Comparison of ENCODE assay signal across 8 cellular contexts in the genomic region with DNA sequence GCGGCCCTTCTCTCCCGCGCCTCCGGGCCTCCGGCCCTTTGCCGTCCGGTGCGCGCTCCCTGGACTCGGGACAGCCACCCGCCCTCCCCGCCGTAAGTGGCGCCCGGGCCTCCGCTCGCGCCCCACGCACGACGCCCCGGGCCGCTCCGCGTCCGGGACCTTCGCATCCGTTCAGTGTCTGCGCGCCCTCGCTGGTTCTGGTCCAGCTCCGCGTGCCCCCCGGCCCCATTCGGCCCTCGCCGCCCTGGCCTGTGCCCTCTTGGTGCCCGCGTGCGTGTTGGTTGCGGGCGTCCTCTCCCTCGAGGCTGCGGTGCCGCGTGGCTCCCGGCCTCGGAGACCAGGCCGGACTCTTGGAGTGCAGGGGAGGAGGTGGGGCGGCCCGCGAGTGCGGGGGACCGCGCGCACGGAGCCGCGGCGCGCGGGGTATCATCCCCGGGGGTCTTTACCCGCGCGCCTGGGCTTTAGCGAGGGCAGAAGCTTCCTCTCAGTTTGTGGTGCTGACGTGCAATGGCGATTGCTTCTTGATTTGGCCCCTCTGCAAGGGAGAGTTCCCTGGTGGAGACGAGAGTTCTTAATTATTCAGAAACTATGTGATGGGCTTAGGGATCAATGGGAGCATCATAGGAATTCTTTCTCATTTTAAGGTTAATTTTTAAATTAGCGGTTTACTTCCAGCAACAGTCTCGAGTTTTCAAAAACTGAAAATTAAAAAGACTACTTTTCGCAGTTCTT. TPM values are rescaled to one million over a fixed set of nuclear protein-coding genes. Genes with fewer than 3 reads are reported as not detected.
DNase-seq lines count a peak whose midpoint lies in the region; ATAC-seq and TF ChIP-seq lines count a peak whose summit lies in the region.

No MANE protein-coding gene starts in this region.

- POLR2A ChIA-PET in naive thymus-derived CD8-positive, alpha-beta T cell (lab: Charles Lee): no interaction called here

- DNase-seq in T-helper 1 cell (no peak), NT2/D1 (ENCODE audit: low read depth, low spot score) (peak; percentile 1), epithelial cell of esophagus (ENCODE audit: low read depth) (peak; percentile 12), SW 1271 (lab: John Stamatoyannopoulos, UW) (no peak), NOMO-1 treated with DMSO at 0.1 percent for 48 hours (lab: John Stamatoyannopoulos, UW; ENCODE audit: unreplicated experiment) (no peak)
- no peak for DNase-seq in naive thymus-derived CD8-positive, alpha-beta T cell

- no peaks in the 10 kb centered on the region for H3K36me3 ChIP-seq in NT2/D1 (ENCODE audit: insufficient read depth, insufficient read length, low read length)

- H3K27me3 ChIP-seq in NT2/D1 (ENCODE audit: insufficient read depth, insufficient read length): peaks cover 3% of the 10 kb centered on the region

- H3K4me1 Mint-ChIP-seq in T-helper 1 cell treated with Interleukin-12 subunit alpha and Interleukin-12 subunit beta and Interleukin-4 antibody, amounts not matched to agents 30 μg/mL and 1 μg/mL, for 36 hours (ENCODE audit: low read depth): peaks cover 6% of the 10 kb centered on the region
- H3K4me1 Mint-ChIP-seq in naive thymus-derived CD8-positive, alpha-beta T cell: peaks cover 2 to 14% (median 11%) of the 10 kb centered on the region in 4 donors

- H3K4me1 ChIP-seq in NT2/D1 (ENCODE audit: insufficient read depth, insufficient read length): peaks cover 2% of the 10 kb centered on the region

- ATAC-seq in naive thymus-derived CD8-positive, alpha-beta T cell: peak in 1 of 2 donors; percentile 18
- ATAC-seq in esophagus mucosa: no peak

- H3K27me3 Mint-ChIP-seq in T-helper 1 cell treated with Interleukin-12 subunit alpha and Interleukin-12 subunit beta and Interleukin-4 antibody, amounts not matched to agents 30 μg/mL and 1 μg/mL, for 36 hours (ENCODE audit: low read depth): peaks cover 41% of the 10 kb centered on the region
- H3K27me3 Mint-ChIP-seq in naive thymus-derived CD8-positive, alpha-beta T cell: peaks cover 28 to 44% (median 41%) of the 10 kb centered on the region in 5 donors

- peak overlapping the region; percentile 75 for H3K4me3 ChIP-seq in NT2/D1 (ENCODE audit: insufficient read length, low read depth)
- peak overlapping the region; percentile 55 for H3K4me3 ChIP-seq in epithelial cell of esophagus (ENCODE audit: low read length)

- no peak for TF ChIP-seq CTCF in epithelial cell of esophagus (IDR thresholded peaks at IDR 0.05; ENCODE audit: insufficient read depth, low read depth, low read length, missing control alignments)

- H3K27ac Mint-ChIP-seq in T-helper 1 cell treated with Interleukin-12 subunit alpha and Interleukin-12 subunit beta and Interleukin-4 antibody, amounts not matched to agents 30 μg/mL and 1 μg/mL, for 36 hours: no peak overlapping the region
- H3K27ac Mint-ChIP-seq in naive thymus-derived CD8-positive, alpha-beta T cell: no peak overlapping the region

- peaks cover 10% of the 10 kb centered on the region; the same call in 1 of the 2 replicates for H3K9me3 ChIP-seq in NT2/D1 (ENCODE audit: insufficient read depth, low read length)

- H3K9ac ChIP-seq in NT2/D1 (ENCODE audit: insufficient read length, low read depth): peak overlapping the region; percentile 77

- no peaks in the 10 kb centered on the region for H3K36me3 Mint-ChIP-seq in T-helper 1 cell treated with Interleukin-12 subunit alpha and Interleukin-12 subunit beta and Interleukin-4 antibody, amounts not matched to agents 30 μg/mL and 1 μg/mL, for 36 hours (ENCODE audit: low read depth)
- peaks cover 0 to 4% (median 0%) of the 10 kb centered on the region in 3 donors for H3K36me3 Mint-ChIP-seq in naive thymus-derived CD8-positive, alpha-beta T cell

- peak overlapping the region; percentile 43 for H3K4me3 Mint-ChIP-seq in T-helper 1 cell treated with Interleukin-12 subunit alpha and Interleukin-12 subunit beta and Interleukin-4 antibody, amounts not matched to agents 30 μg/mL and 1 μg/mL, for 36 hours
- H3K4me3 Mint-ChIP-seq in naive thymus-derived CD8-positive, alpha-beta T cell: peak overlapping the region; percentile 41 to 84 (median 70)

- H3K9me3 Mint-ChIP-seq in T-helper 1 cell treated with Interleukin-12 subunit alpha and Interleukin-12 subunit beta and Interleukin-4 antibody, amounts not matched to agents 30 μg/mL and 1 μg/mL, for 36 hours: no peaks in the 10 kb centered on the region
- peaks cover 0 to 9% (median 0%) of the 10 kb centered on the region in 9 donors for H3K9me3 Mint-ChIP-seq in naive thymus-derived CD8-positive, alpha-beta T cell

RNA-seq across cellular contexts. Expression of gene WASF3, which starts 0.8 kb away (rescaled TPM):
- under 1 TPM; 0.16 TPM for total RNA-seq in naive thymus-derived CD8-positive, alpha-beta T cell
- polyA plus RNA-seq in naive thymus-derived CD8-positive, alpha-beta T cell: not detected
- total RNA-seq in esophagus mucosa: 2.0 TPM

Comparison
In these comparisons a context has a peak if more than half of its experiments do, and no peak if none do; other contexts are left out.
1. DNase-seq: peak in NT2/D1 (single experiment) and epithelial cell of esophagus (single experiment); none in T-helper 1 cell (0 of 5), naive thymus-derived CD8-positive, alpha-beta T cell (0 of 10), SW 1271 (0 of 2) and NOMO-1 treated with DMSO at 0.1 percent for 48 hours (single experiment).